20 cellular contexts compared by ENCODE assay signal in the genomic region with DNA sequence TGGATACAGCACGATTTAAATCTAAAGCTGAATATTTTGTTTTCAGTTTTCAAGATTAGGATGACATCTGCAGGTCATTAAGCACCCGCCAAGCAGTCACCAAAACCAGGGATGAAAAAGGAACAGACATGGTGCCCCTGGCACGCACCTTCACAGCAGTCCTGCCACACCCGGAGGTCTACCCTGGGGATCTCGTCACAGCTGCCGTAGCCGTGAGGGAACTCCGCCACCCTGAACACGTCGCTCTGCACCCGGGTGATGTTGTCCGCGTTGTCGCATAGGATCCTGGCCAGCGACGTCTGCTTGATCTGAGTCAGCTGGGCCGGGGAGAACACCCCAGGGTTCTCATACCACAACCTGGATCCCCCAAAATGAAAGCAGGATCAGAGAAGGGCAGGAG.
DNase-seq lines count a peak whose midpoint lies in the region; ATAC-seq and TF ChIP-seq lines count a peak whose summit lies in the region.
"Had no signal": no experiment of that assay in that cellular context is flagged by ENCODE, and none has a peak within 500 bp of the region (broad histone marks: within the 10 kb centered on the region; RNA-seq: fewer than 3 reads in every experiment).

No MANE protein-coding gene starts in this region.

- intact Hi-C loops in Right ventricle myocardium inferior (cut with DNase I): no loop called here
- intact Hi-C loops in left ventricle myocardium superior (cut with micrococcal nuclease): no loop called here

- TF ChIP-seq CTCF in endothelial cell (IDR thresholded peaks at IDR 0.05; ENCODE audit: unreplicated experiment) (no peak), neural crest cell (conservative IDR thresholded peaks at IDR 0.05) (no peak)

- DNase-seq in Right ventricle myocardium inferior (ENCODE audit: missing footprints) (peak; percentile 57), left ventricle myocardium superior (no peak), endothelial cell (ENCODE audit: low spot score) (no peak), neural crest cell (ENCODE audit: low read depth, low spot score) (no peak), middle frontal gyrus (ENCODE audit: extremely low spot score, low spot score) (no peak), AG08395 (ENCODE audit: low spot score) (no peak)
- no peak for DNase-seq in activated effector memory CD4-positive, alpha-beta T cell treated with Interleukin-2 at 50 U/mL for 16 hours
- DNase-seq: activated CD4-positive, CD25-positive, alpha-beta regulatory T cell treated with anti-CD3 and anti-CD28 coated beads, Interleukin-2, amount 50 U/mL, for 72 hours; activated CD8-positive, alpha-beta memory T cell treated with anti-CD3 and anti-CD28 coated beads for 24 hours; activated naive CD4-positive, alpha-beta T cell treated with anti-CD3 and anti-CD28 coated beads, Interleukin-2, amount 10 ng/mL, durations not matched to agents 7 days and 5 days; activated T-cell treated with anti-CD3 and anti-CD28 coated beads, Interleukin-2, amount 50 U/mL, for 48 hours; BE2C; Caco-2; cerebellar nuclear complex; effector memory CD4-positive, alpha-beta T cell; NCI-H1436 treated with DMSO at 0.1 percent for 48 hours; stimulated activated CD4-positive, alpha-beta T cell treated with anti-CD3 and anti-CD28 coated beads, Interleukin-2, amount 100 ng/mL, for 48 hours; stimulated activated naive CD4-positive, alpha-beta T cell had no signal

- peaks cover 9% of the 10 kb centered on the region for H3K4me1 Mint-ChIP-seq in endothelial cell (ENCODE audit: unreplicated experiment)
- peaks cover 20% of the 10 kb centered on the region for H3K4me1 Mint-ChIP-seq in neural crest cell
- H3K4me1 Mint-ChIP-seq: activated naive CD4-positive, alpha-beta T cell treated with anti-CD3 and anti-CD28 coated beads, Interleukin-2, amount 10 ng/mL, durations not matched to agents 7 days and 5 days had no signal

- H3K27ac Mint-ChIP-seq in endothelial cell (ENCODE audit: unreplicated experiment): peak overlapping the region; percentile 61
- H3K27ac Mint-ChIP-seq in neural crest cell (ENCODE audit: unreplicated experiment): peak overlapping the region; percentile 75
- H3K27ac Mint-ChIP-seq: activated naive CD4-positive, alpha-beta T cell treated with anti-CD3 and anti-CD28 coated beads, Interleukin-2, amount 10 ng/mL, durations not matched to agents 7 days and 5 days had no signal

- H3K4me3 Mint-ChIP-seq in endothelial cell (ENCODE audit: unreplicated experiment) (no peak overlapping the region), neural crest cell (no peak overlapping the region)
- H3K4me3 Mint-ChIP-seq: activated naive CD4-positive, alpha-beta T cell treated with anti-CD3 and anti-CD28 coated beads, Interleukin-2, amount 10 ng/mL, durations not matched to agents 7 days and 5 days had no signal

- H3K27me3 Mint-ChIP-seq in endothelial cell (ENCODE audit: unreplicated experiment) (peaks cover 14% of the 10 kb centered on the region), neural crest cell (ENCODE audit: low read depth) (no peaks in the 10 kb centered on the region)
- H3K27me3 Mint-ChIP-seq: activated naive CD4-positive, alpha-beta T cell treated with anti-CD3 and anti-CD28 coated beads, Interleukin-2, amount 10 ng/mL, durations not matched to agents 7 days and 5 days had no signal

- H3K9me3 Mint-ChIP-seq in endothelial cell (ENCODE audit: unreplicated experiment) (no peaks in the 10 kb centered on the region), neural crest cell (no peaks in the 10 kb centered on the region)
- H3K9me3 Mint-ChIP-seq: activated naive CD4-positive, alpha-beta T cell treated with anti-CD3 and anti-CD28 coated beads, Interleukin-2, amount 10 ng/mL, durations not matched to agents 7 days and 5 days had no signal

- peaks cover 36% of the 10 kb centered on the region for H3K36me3 Mint-ChIP-seq in endothelial cell (ENCODE audit: low read depth, unreplicated experiment)
- peaks cover 20% of the 10 kb centered on the region for H3K36me3 Mint-ChIP-seq in neural crest cell (ENCODE audit: low read depth)
- H3K36me3 Mint-ChIP-seq: activated naive CD4-positive, alpha-beta T cell treated with anti-CD3 and anti-CD28 coated beads, Interleukin-2, amount 10 ng/mL, durations not matched to agents 7 days and 5 days had no signal

- ATAC-seq in Right ventricle myocardium inferior (no peak), left ventricle myocardium superior (no peak), HG03108 (IDR thresholded peaks at IDR 0.05; ENCODE audit: unreplicated experiment) (no peak)
- ATAC-seq: K562 had no signal
